Comparison of ENCODE assay signal across 23 cellular contexts in genomic region chr10:11397566-11397965, GRCh38.
"Had no signal": no experiment of that assay in that cellular context is flagged by ENCODE, and none has a peak within 500 bp of the region (broad histone marks: within the 10 kb centered on the region; RNA-seq: fewer than 3 reads in every experiment).

No MANE protein-coding gene starts in this region.

- H3K27ac Mint-ChIP-seq: activated CD4-positive, alpha-beta memory T cell treated with anti-CD3 and anti-CD28 coated beads, Interleukin-2, amount 10 ng/mL, durations not matched to agents 7 days and 5 days; activated CD4-positive, alpha-beta T cell treated with anti-CD3 and anti-CD28 coated beads for 36 hours; activated naive CD4-positive, alpha-beta T cell treated with anti-CD3 and anti-CD28 coated beads, Interleukin-2, amount 10 ng/mL, durations not matched to agents 7 days and 5 days; activated naive CD8-positive, alpha-beta T cell treated with anti-CD3 and anti-CD28 coated beads for 36 hours; activated T-cell treated with anti-CD3 and anti-CD28 coated beads, Interleukin-2, amount 50 U/mL, for 72 hours; activated T-helper 2 cell treated with anti-CD3 and anti-CD28 coated beads, Interferon-gamma antibody, Interleukin-2, Interleukin-4, amounts not matched to agents 10 μg/mL and 5 μg/mL and 100 μg/mL, durations not matched to agents 14 hours and 24 hours and 36 hours had no signal

- H3K36me3 ChIP-seq: WERI-Rb-1 had no signal

- H3K9me3 ChIP-seq: SK-N-SH had no signal

- H3K27me3 Mint-ChIP-seq: activated CD4-positive, alpha-beta T cell treated with anti-CD3 and anti-CD28 coated beads for 36 hours; activated naive CD8-positive, alpha-beta T cell treated with anti-CD3 and anti-CD28 coated beads for 36 hours had no signal

- H3K27ac ChIP-seq: WERI-Rb-1 had no signal

- ATAC-seq: activated CD4-positive, alpha-beta T cell treated with anti-CD3 and anti-CD28 coated beads for 36 hours; activated T-cell treated with anti-CD3 and anti-CD28 coated beads, Interleukin-2, amount 50 U/mL, for 72 hours; Panc1 had no signal

- H3K4me3 Mint-ChIP-seq: activated CD4-positive, alpha-beta memory T cell treated with anti-CD3 and anti-CD28 coated beads, Interleukin-2, amount 10 ng/mL, durations not matched to agents 7 days and 5 days; activated CD4-positive, alpha-beta T cell treated with anti-CD3 and anti-CD28 coated beads for 36 hours; activated naive CD4-positive, alpha-beta T cell treated with anti-CD3 and anti-CD28 coated beads, Interleukin-2, amount 10 ng/mL, durations not matched to agents 7 days and 5 days; activated naive CD8-positive, alpha-beta T cell treated with anti-CD3 and anti-CD28 coated beads for 36 hours; activated T-cell treated with anti-CD3 and anti-CD28 coated beads, Interleukin-2, amount 50 U/mL, for 72 hours had no signal

- DNase-seq: activated CD4-positive, alpha-beta memory T cell treated with anti-CD3 and anti-CD28 coated beads, Interleukin-2, amount 10 ng/mL, durations not matched to agents 7 days and 5 days; activated CD4-positive, alpha-beta T cell treated with anti-CD3 and anti-CD28 coated beads for 36 hours; activated CD4-positive, alpha-beta T cell treated with anti-CD3 and anti-CD28 coated beads, Interleukin-2, amount 50 U/mL, for 1 hour; activated CD8-positive, alpha-beta memory T cell treated with anti-CD3 and anti-CD28 coated beads, Interleukin-2, amount 50 U/mL, for 4 hours; activated gamma-delta T cell treated with Interleukin-2 at 50 U/mL for 16 hours; activated naive CD4-positive, alpha-beta T cell treated with anti-CD3 and anti-CD28 coated beads, Interleukin-2, amount 10 ng/mL, durations not matched to agents 7 days and 5 days; activated naive CD8-positive, alpha-beta T cell treated with anti-CD3 and anti-CD28 coated beads for 36 hours; activated T-cell treated with anti-CD3 and anti-CD28 coated beads, Interleukin-2, amount 50 U/mL, for 72 hours; KG1; MV-4-11; NCI-H1092 treated with DMSO at 0.1 percent for 48 hours; NCI-H1417 treated with DMSO at 0.1 percent for 48 hours; NCI-H1694 treated with DMSO at 0.1 percent for 48 hours; NCI-H2029 treated with DMSO at 0.1 percent for 48 hours; NCI-H510A treated with DMSO at 0.1 percent for 48 hours; NK-92 treated with Interleukin-12 subunit alpha and Interleukin-12 subunit beta, amount 100 ng/mL, for 24 hours; OCI-M1; RPMI8226; SK-N-SH; T-helper 1 cell; WERI-Rb-1 had no signal

- H3K4me2 ChIP-seq: SK-N-SH had no signal

- H3K9ac ChIP-seq: SK-N-SH had no signal
